ENCODE assay signal across 1 cellular context in genomic region chr18:3623769-3624545, GRCh38.
TF ChIP-seq lines count a peak whose summit lies in the region.

No MANE protein-coding gene starts in this region.

TF ChIP-seq in HepG2, 621 proteins besides CTCF, POLR2A, EP300 and RAD21 (continued from another document and continues in another):
- TF ChIP-seq GPBP1L1 (CRISPR knock-in tag; IDR thresholded peaks at IDR 0.05) (no peak), ZNF562 (CRISPR knock-in tag; IDR thresholded peaks at IDR 0.05; ENCODE audit: borderline replicate concordance) (no peak), POGK (CRISPR knock-in tag; conservative IDR thresholded peaks at IDR 0.05) (peak; percentile 88), ZSCAN21 (CRISPR knock-in tag; IDR thresholded peaks at IDR 0.05; ENCODE audit: borderline replicate concordance) (peak; percentile 96), CHD2 (IDR thresholded peaks at IDR 0.05; ENCODE audit: low read depth, low read length) (no peak), ZNF780A (CRISPR knock-in tag; IDR thresholded peaks at IDR 0.05) (peak; percentile 84), HDAC2 (CRISPR knock-in tag; IDR thresholded peaks at IDR 0.05) (peak; percentile 92; the same call in 1 of the 2 replicates), U2AF1 (optimal IDR thresholded peaks at IDR 0.05; ENCODE audit: low read depth, low read length) (peak; percentile 77), ZNF879 (CRISPR knock-in tag; IDR thresholded peaks at IDR 0.05) (no peak), ZBTB37 (CRISPR knock-in tag; IDR thresholded peaks at IDR 0.05) (0 out of 2 replicates have a peak, but pooled peaks have one; percentile 31), RNF2 (conservative IDR thresholded peaks at IDR 0.05; ENCODE audit: low read depth) (no peak; the same call in 1 of the 2 replicates), HNRNPK (IDR thresholded peaks at IDR 0.05; ENCODE audit: low read depth, low read length, poor library complexity, severe bottlenecking) (no peak), E2F5 (CRISPR knock-in tag; conservative IDR thresholded peaks at IDR 0.05) (no peak; the same call in 1 of the 2 replicates), ZFP1 (CRISPR knock-in tag; IDR thresholded peaks at IDR 0.05) (0 out of 2 replicates have a peak, but pooled peaks have one; percentile 25), ZNF652 (CRISPR knock-in tag; IDR thresholded peaks at IDR 0.05; ENCODE audit: borderline replicate concordance, low read depth) (no peak; the same call in 1 of the 2 replicates), PCBP2 (optimal IDR thresholded peaks at IDR 0.05; ENCODE audit: low read depth, low read length, poor library complexity, severe bottlenecking) (no peak), SIX1 (CRISPR knock-in tag; IDR thresholded peaks at IDR 0.05; ENCODE audit: borderline replicate concordance) (no peak; the same call in 1 of the 2 replicates), ZNF367 (CRISPR knock-in tag; IDR thresholded peaks at IDR 0.05; ENCODE audit: borderline replicate concordance) (no peak; the same call in 1 of the 2 replicates), CSRNP2 (CRISPR knock-in tag; conservative IDR thresholded peaks at IDR 0.05; ENCODE audit: low read depth) (no peak), UBTF (CRISPR knock-in tag; IDR thresholded peaks at IDR 0.05) (peak; percentile 97), ZNF331 (CRISPR knock-in tag; IDR thresholded peaks at IDR 0.05) (peak; percentile 88; the same call in 1 of the 2 replicates), DRAP1 (CRISPR knock-in tag; IDR thresholded peaks at IDR 0.05) (peak; percentile 89), RAD51 (IDR thresholded peaks at IDR 0.05; ENCODE audit: borderline replicate concordance) (no peak), CEBPB (IDR thresholded peaks at IDR 0.05; ENCODE audit: borderline replicate concordance, low read depth, low read length) (peak; percentile 33; the same call in 1 of the 2 replicates), SMYD3 (CRISPR knock-in tag; IDR thresholded peaks at IDR 0.05) (peak; percentile 19; the same call in 1 of the 2 replicates), SP1 (IDR thresholded peaks at IDR 0.05) (no peak), SP1 (CRISPR knock-in tag; IDR thresholded peaks at IDR 0.05) (peak; percentile 22; the same call in 1 of the 2 replicates), NKX3-1 (CRISPR knock-in tag; IDR thresholded peaks at IDR 0.05) (peak; percentile 85), ELF1 (CRISPR knock-in tag; IDR thresholded peaks at IDR 0.05) (peak; percentile 56), USF2 (IDR thresholded peaks at IDR 0.05; ENCODE audit: low read depth, low read length) (no peak), USF2 (CRISPR knock-in tag; IDR thresholded peaks at IDR 0.05; ENCODE audit: borderline replicate concordance) (peak; percentile 36; the same call in 1 of the 2 replicates), ZNF281 (CRISPR knock-in tag; IDR thresholded peaks at IDR 0.05; ENCODE audit: borderline replicate concordance) (peak; percentile 61; the same call in 1 of the 2 replicates), TCF12 (IDR thresholded peaks at IDR 0.05) (no peak), TCF12 (CRISPR knock-in tag; IDR thresholded peaks at IDR 0.05) (peak; percentile 29; the same call in 1 of the 2 replicates), XRCC5 (optimal IDR thresholded peaks at IDR 0.05; ENCODE audit: low read length) (peak; percentile 64), HNRNPLL (IDR thresholded peaks at IDR 0.05; ENCODE audit: low read depth, low read length, poor library complexity, severe bottlenecking) (peak; percentile 82), ELF4 (CRISPR knock-in tag; IDR thresholded peaks at IDR 0.05; ENCODE audit: borderline replicate concordance) (no peak), ZNF724P (CRISPR knock-in tag; IDR thresholded peaks at IDR 0.05; ENCODE audit: borderline replicate concordance) (peak; percentile 59; the same call in 1 of the 2 replicates), SAP130 (CRISPR knock-in tag; IDR thresholded peaks at IDR 0.05; ENCODE audit: low read depth) (peak; percentile 86), NR1H2 (CRISPR knock-in tag; IDR thresholded peaks at IDR 0.05; ENCODE audit: borderline replicate concordance, low read depth) (no peak), FOXP4 (CRISPR knock-in tag; IDR thresholded peaks at IDR 0.05) (peak; percentile 86), ZBTB1 (CRISPR knock-in tag; IDR thresholded peaks at IDR 0.05; ENCODE audit: borderline replicate concordance) (no peak), ZNF773 (CRISPR knock-in tag; IDR thresholded peaks at IDR 0.05; ENCODE audit: borderline replicate concordance) (no peak), ZNF496 (CRISPR knock-in tag; IDR thresholded peaks at IDR 0.05; ENCODE audit: insufficient replicate concordance) (no peak), POLR2G (IDR thresholded peaks at IDR 0.05; ENCODE audit: low read depth, low read length) (peak; percentile 94), CENPT (CRISPR knock-in tag; IDR thresholded peaks at IDR 0.05; ENCODE audit: low read depth) (0 out of 2 replicates have a peak, but pooled peaks have one; percentile 54), HMGA1 (CRISPR knock-in tag; conservative IDR thresholded peaks at IDR 0.05) (no peak), EED (CRISPR knock-in tag; IDR thresholded peaks at IDR 0.05) (0 out of 2 replicates have a peak, but pooled peaks have one; percentile 74), ZSCAN22 (CRISPR knock-in tag; IDR thresholded peaks at IDR 0.05) (0 out of 2 replicates have a peak, but pooled peaks have one; percentile 37)
